ENCODE assay signal across 7 cellular contexts in the genomic region with DNA sequence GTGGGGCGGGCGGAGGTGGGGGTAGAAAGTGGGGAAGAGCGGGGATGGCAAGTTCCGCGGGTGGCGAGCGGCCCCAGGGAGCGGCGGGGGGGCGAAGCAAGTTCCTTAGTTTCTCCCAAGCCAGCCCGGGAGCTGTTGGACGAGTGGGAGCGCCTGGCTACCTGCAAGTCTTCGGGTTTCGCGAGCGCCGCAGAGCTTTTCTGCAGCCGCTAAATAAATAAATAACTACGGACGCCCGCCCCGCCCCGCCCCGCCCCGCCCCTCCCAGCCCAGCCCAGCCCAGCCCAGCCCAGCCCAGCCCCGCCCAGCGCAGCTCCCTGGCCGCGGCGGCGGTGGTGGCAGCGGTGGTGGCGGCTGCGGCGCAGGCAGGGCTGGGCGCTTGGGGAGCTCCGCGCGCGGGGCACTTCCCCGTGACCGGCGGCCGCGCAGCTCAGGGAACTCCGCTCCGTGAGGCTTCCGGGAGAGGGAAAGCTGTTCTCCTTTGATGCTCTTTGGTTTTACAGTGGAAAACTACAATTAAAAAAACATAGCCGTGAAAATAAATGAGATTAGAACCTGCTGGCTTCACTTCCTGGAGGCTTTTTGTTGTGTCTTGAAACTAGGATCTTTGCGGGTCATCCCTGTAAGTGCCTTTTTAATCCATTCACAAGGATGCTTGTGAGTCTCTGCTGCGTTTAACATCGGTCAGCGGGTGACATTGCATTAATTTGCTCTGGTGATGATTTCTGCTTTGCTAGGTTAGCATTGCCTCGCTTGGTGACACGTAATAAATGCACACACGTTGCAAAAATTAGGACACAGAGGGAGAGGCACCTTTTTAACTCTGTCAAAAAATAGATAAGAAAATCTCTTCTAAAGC. TPM values are rescaled to one million over a fixed set of nuclear protein-coding genes. Genes with fewer than 3 reads are reported as not detected.
DNase-seq lines count a peak whose midpoint lies in the region; ATAC-seq, FAIRE-seq and TF ChIP-seq lines count a peak whose summit lies in the region.

A gene (plus strand): TSS at position 438 of the 859 bp plus-strand sequence. CDS start 5,498 bp downstream, outside the sequence.

- TF ChIP-seq POLR2A in GM12891 (IDR thresholded peaks at IDR 0.05; ENCODE audit: low read depth, low read length), result no peak

- H3K27me3 ChIP-seq in colonic mucosa, result no peaks in the 10 kb centered on the region
- H3K27me3 ChIP-seq in layer of hippocampus (ENCODE audit: control insufficient read depth, insufficient read depth, low read length), result no peaks in the 10 kb centered on the region

- peak; percentile 90 to 93 for ATAC-seq in activated CD4-positive, CD25-positive, alpha-beta regulatory T cell treated with anti-CD3 and anti-CD28 coated beads, Interleukin-2, amount 50 U/mL, for 24 hours

- peak within 1 kb of the TSS; percentile 54 for H3K4me3 ChIP-seq in HFF-Myc (replicated peaks; ENCODE audit: low read depth, low read length)
- peak within 1 kb of the TSS; percentile 44 for H3K4me3 ChIP-seq in colonic mucosa

- TF ChIP-seq CTCF in HFF-Myc (IDR thresholded peaks at IDR 0.05; ENCODE audit: low read depth, low read length, missing control alignments) (no peak), colonic mucosa (IDR thresholded peaks at IDR 0.05) (no peak)

- peak within 1 kb of the TSS; percentile 93 for H3K27ac ChIP-seq in colonic mucosa
- H3K27ac ChIP-seq in layer of hippocampus (ENCODE audit: low read depth, low read length), result peak within 1 kb of the TSS; percentile 88

- peak within 1 kb of the TSS; percentile 69 to 76 for H3K9ac ChIP-seq in colonic mucosa (ENCODE audit: low read depth in 2 of 2, low read length in 2 of 2)

- peak; percentile 82 for FAIRE-seq in GM12891 (lab: Jason Lieb, UNC)

- intact Hi-C loops in colonic mucosa (cut with DNase I), result no loop called here

- no peaks in the 10 kb centered on the region for H3K9me3 ChIP-seq in colonic mucosa

- H3K36me3 ChIP-seq in colonic mucosa, result no peaks in the 10 kb centered on the region

- no peaks in the 10 kb centered on the region for H3K4me1 ChIP-seq in colonic mucosa

- peak; percentile 43 for DNase-seq in GM12891 (ENCODE audit: insufficient read length, low spot score)
- no peak for DNase-seq in HFF-Myc (ENCODE audit: extremely low read depth, low read depth)
- peak; percentile 43 for DNase-seq in NCI-H146 treated with DMSO at 0.1 percent for 48 hours (lab: John Stamatoyannopoulos, UW; ENCODE audit: unreplicated experiment)
- peak; percentile 73 for DNase-seq in colonic mucosa
- DNase-seq in stimulated activated CD4-positive, alpha-beta T cell treated with anti-CD3 and anti-CD28 coated beads, Interleukin-1b, Interleukin-23, amount 100 ng/mL, for 1 hour (ENCODE audit: low read depth in 2 of 2), result peak; percentile 33 to 43

TF ChIP-seq in GM12891, 5 proteins besides CTCF, POLR2A, EP300 and RAD21:
- no peak for TF ChIP-seq SPI1 (IDR thresholded peaks at IDR 0.05; ENCODE audit: low read depth, low read length)
- TF ChIP-seq PAX5 (IDR thresholded peaks at IDR 0.05; ENCODE audit: insufficient read depth, low read length, severe bottlenecking), result peak; percentile 12

RNA-seq across cellular contexts. Expression of the gene that starts here (rescaled TPM):
- 0.19 TPM for polyA plus RNA-seq in GM12891 (2012; ENCODE audit: low read depth, missing spikeins)
- not detected for total RNA-seq in colonic mucosa

Comparison
In these comparisons a context has a peak if more than half of its experiments do, and no peak if none do; other contexts are left out.
1. Peak in DNase-seq, H3K4me3 ChIP-seq, H3K27ac ChIP-seq and H3K9ac ChIP-seq in colonic mucosa; RNA of the gene not detected or under 1 TPM.